8 cellular contexts compared by ENCODE assay signal in the genomic region with DNA sequence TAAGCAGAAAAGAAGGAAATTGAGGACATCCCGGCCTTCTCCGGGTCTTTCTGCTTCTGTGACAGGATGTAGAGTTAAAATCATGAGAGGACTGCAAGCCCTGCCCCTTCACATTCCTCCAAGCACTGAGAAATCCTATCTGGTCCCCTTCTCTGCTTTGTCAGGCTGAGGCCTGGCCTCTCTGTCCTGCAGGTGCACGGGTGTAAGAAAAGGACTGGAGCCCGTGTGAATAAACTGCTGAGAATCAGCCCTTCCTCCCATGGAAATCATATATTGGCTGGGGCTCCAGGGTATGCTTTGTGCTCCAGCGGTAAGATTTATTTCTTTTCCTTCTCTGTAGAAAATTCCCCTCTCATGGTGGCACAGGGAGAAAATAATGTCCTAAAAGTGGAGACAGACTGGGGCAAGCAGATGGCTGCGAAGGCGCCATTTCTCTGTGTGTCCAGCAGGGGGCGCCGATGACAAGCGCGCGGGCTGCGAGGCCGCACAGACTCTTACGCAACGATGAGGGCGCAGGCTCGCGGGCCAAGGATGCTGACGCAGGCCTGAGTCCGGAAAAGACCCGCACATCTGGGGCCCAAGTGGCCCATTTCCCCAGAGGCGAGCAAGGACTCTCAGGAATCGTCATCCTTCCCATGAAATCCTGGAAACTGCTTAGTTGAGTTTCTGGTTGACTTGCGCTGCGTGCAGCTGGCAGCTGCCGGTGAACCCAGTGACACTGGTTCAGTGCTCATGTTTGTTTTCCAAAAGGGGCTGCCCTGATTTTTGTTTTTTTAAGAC.
DNase-seq lines count a peak whose midpoint lies in the region; ATAC-seq and TF ChIP-seq lines count a peak whose summit lies in the region.

No MANE protein-coding gene starts in this region.

- ATAC-seq in CD4-positive, alpha-beta T cell (ENCODE audit: poor library complexity): peak; percentile 84
- ATAC-seq in GM19452 (IDR thresholded peaks at IDR 0.05; ENCODE audit: unreplicated experiment): peak; percentile 96
- peak; percentile 89 for ATAC-seq in HG03558 (IDR thresholded peaks at IDR 0.05; ENCODE audit: extremely low read depth, unreplicated experiment)
- peak; percentile 98 for ATAC-seq in lung (ENCODE audit: insufficient read depth, low FRiP score)

- H3K4me1 Mint-ChIP-seq in CD4-positive, alpha-beta T cell (ENCODE audit: low read depth): no peaks in the 10 kb centered on the region
- peaks cover 32% of the 10 kb centered on the region for H3K4me1 Mint-ChIP-seq in activated CD4-positive, alpha-beta memory T cell treated with anti-CD3 and anti-CD28 coated beads for 36 hours (ENCODE audit: low read depth)

- POLR2A ChIA-PET in CD4-positive, alpha-beta T cell (lab: Charles Lee): no interaction called here
- POLR2A ChIA-PET in activated CD4-positive, alpha-beta memory T cell treated with anti-CD3 and anti-CD28 coated beads for 36 hours (lab: Charles Lee): interaction anchor here (1.6 kb wide), 1 partner anchor 345 kb away, joined by 8 read pairs; no protein-coding TSS in a partner anchor

- intact Hi-C loops in CD4-positive, alpha-beta T cell (cut with DNase I, micrococcal nuclease): loop anchor here (1.0 to 5.0 kb wide), 7 partner anchors 365 to 1607 kb away; no protein-coding TSS in a partner anchor
- intact Hi-C loops in activated CD4-positive, alpha-beta memory T cell treated with anti-CD3 and anti-CD28 coated beads for 36 hours (cut with micrococcal nuclease): loop anchor here (1.0 to 10.0 kb wide), 7 partner anchors 17 to 1667 kb away; a partner anchor contains a TSS

- H3K36me3 Mint-ChIP-seq in CD4-positive, alpha-beta T cell (ENCODE audit: low read depth): no peaks in the 10 kb centered on the region
- H3K36me3 Mint-ChIP-seq in activated CD4-positive, alpha-beta memory T cell treated with anti-CD3 and anti-CD28 coated beads for 36 hours: peaks cover 5% of the 10 kb centered on the region

- DNase-seq in CD4-positive, alpha-beta T cell: peak; percentile 41 to 75 (median 62)
- DNase-seq in NCI-H526 treated with DMSO at 0.1 percent for 48 hours (lab: John Stamatoyannopoulos, UW) (peak; percentile 54), lung (ENCODE audit: low spot score) (peak; percentile 80)
- peak; percentile 83 for DNase-seq in activated CD4-positive, alpha-beta memory T cell treated with anti-CD3 and anti-CD28 coated beads for 36 hours
- peak; percentile 45 to 72 (median 50) for DNase-seq in stimulated activated CD4-positive, alpha-beta T cell treated with anti-CD3 and anti-CD28 coated beads, TNF-alpha, amount 100 ng/mL, for 24 hours (ENCODE audit: low read depth in 3 of 3)

- TF ChIP-seq CTCF in CD4-positive, alpha-beta T cell (IDR thresholded peaks at IDR 0.05): peak; percentile 96
- peak; percentile 95 for TF ChIP-seq CTCF in lung (IDR thresholded peaks at IDR 0.05; ENCODE audit: control extremely low read depth, extremely low read depth)

- H3K4me3 Mint-ChIP-seq in CD4-positive, alpha-beta T cell: no peak overlapping the region
- H3K4me3 Mint-ChIP-seq in activated CD4-positive, alpha-beta memory T cell treated with anti-CD3 and anti-CD28 coated beads for 36 hours: peak overlapping the region; percentile 59

- CTCF ChIA-PET in CD4-positive, alpha-beta T cell (lab: Charles Lee): no interaction called here
- CTCF ChIA-PET in activated CD4-positive, alpha-beta memory T cell treated with anti-CD3 and anti-CD28 coated beads for 36 hours (lab: Charles Lee): interaction anchor here (0.5 to 2.0 kb wide), 8 partner anchors 8 to 561 kb away, joined by 3 to 5 read pairs (median 4); no protein-coding TSS in a partner anchor

- H3K9me3 Mint-ChIP-seq in CD4-positive, alpha-beta T cell: no peaks in the 10 kb centered on the region
- H3K9me3 Mint-ChIP-seq in activated CD4-positive, alpha-beta memory T cell treated with anti-CD3 and anti-CD28 coated beads for 36 hours: peaks cover 6% of the 10 kb centered on the region

- H3K4me3 ChIP-seq in ectodermal cell (ENCODE audit: insufficient read depth, low read depth, low read length) (peak overlapping the region; percentile 40), lung (no peak overlapping the region)

- H3K36me3 ChIP-seq in ectodermal cell (ENCODE audit: control insufficient read depth, insufficient read depth, low read length) (no peaks in the 10 kb centered on the region), lung (ENCODE audit: control insufficient read depth in 2 of 2, insufficient read depth in 2 of 2, low read length in 2 of 2) (no peaks in the 10 kb centered on the region)

- no peak overlapping the region for H3K27ac Mint-ChIP-seq in CD4-positive, alpha-beta T cell
- H3K27ac Mint-ChIP-seq in activated CD4-positive, alpha-beta memory T cell treated with anti-CD3 and anti-CD28 coated beads for 36 hours: peak overlapping the region; percentile 73

- H3K4me1 ChIP-seq in ectodermal cell (ENCODE audit: control insufficient read depth, insufficient read depth, low read length) (peaks cover 8% of the 10 kb centered on the region), lung (ENCODE audit: control insufficient read depth in 2 of 2, insufficient read depth in 2 of 2, low read length in 2 of 2) (no peaks in the 10 kb centered on the region)

- 15 to 16% methylated on average over 27 of the region's 27 CpGs for WGBS in ectodermal cell, 2 experiments
- 19 to 21% methylated on average over 27 of the region's 27 CpGs for WGBS in lung, 2 donors

- H3K27ac ChIP-seq in CD4-positive, alpha-beta T cell (ENCODE audit: low read depth, low read length): no peak overlapping the region
- H3K27ac ChIP-seq in ectodermal cell (ENCODE audit: insufficient read depth, low read depth, low read length, poor library complexity, severe bottlenecking) (no peak overlapping the region), lung (ENCODE audit: low read depth in 1 of 2, low read length in 1 of 2) (no peak overlapping the region)

- H3K27me3 ChIP-seq in CD4-positive, alpha-beta T cell (ENCODE audit: control insufficient read depth, insufficient read depth, low read length): no peaks in the 10 kb centered on the region
- H3K27me3 ChIP-seq in ectodermal cell (ENCODE audit: control insufficient read depth, insufficient read depth, low read length, poor library complexity, severe bottlenecking) (no peaks in the 10 kb centered on the region), lung (ENCODE audit: control insufficient read depth, insufficient read depth) (no peaks in the 10 kb centered on the region)

- no peaks in the 10 kb centered on the region for H3K9me3 ChIP-seq in CD4-positive, alpha-beta T cell (ENCODE audit: control insufficient read depth, low read length)
- no peaks in the 10 kb centered on the region for H3K9me3 ChIP-seq in ectodermal cell (ENCODE audit: control insufficient read depth, low read length)
- no peaks in the 10 kb centered on the region for H3K9me3 ChIP-seq in lung (ENCODE audit: control insufficient read depth in 2 of 2, insufficient read depth in 1 of 2, low read length in 1 of 2)

- peaks cover 3% of the 10 kb centered on the region for H3K27me3 Mint-ChIP-seq in CD4-positive, alpha-beta T cell
- peaks cover 4% of the 10 kb centered on the region for H3K27me3 Mint-ChIP-seq in activated CD4-positive, alpha-beta memory T cell treated with anti-CD3 and anti-CD28 coated beads for 36 hours
